Comparison of ENCODE assay signal across 2 cellular contexts in genomic region chr6:134902074-134902861, GRCh38.
TF ChIP-seq lines count a peak whose summit lies in the region.

No MANE protein-coding gene starts in this region.

TF ChIP-seq in IMR-90, 13 proteins besides CTCF, POLR2A, EP300 and RAD21:
- TF ChIP-seq NFE2L2 (IDR thresholded peaks at IDR 0.05; ENCODE audit: low read depth, low read length) (no peak), MAZ (IDR thresholded peaks at IDR 0.05; ENCODE audit: borderline replicate concordance, low read depth, low read length) (no peak), RFX5 (IDR thresholded peaks at IDR 0.05; ENCODE audit: low read depth, low read length) (no peak), CHD1 (IDR thresholded peaks at IDR 0.05; ENCODE audit: low read depth, low read length) (no peak), FOS (IDR thresholded peaks at IDR 0.05; ENCODE audit: low read depth, low read length) (no peak), CEBPB (IDR thresholded peaks at IDR 0.05; ENCODE audit: low read depth, low read length) (no peak), USF2 (IDR thresholded peaks at IDR 0.05; ENCODE audit: low read depth, low read length) (no peak)

TF ChIP-seq in K562, 482 proteins besides CTCF, POLR2A, EP300 and RAD21:
- TF ChIP-seq ZNF740 (CRISPR knock-in tag; IDR thresholded peaks at IDR 0.05) (no peak), ZNF740 (tag; IDR thresholded peaks at IDR 0.05) (no peak), HMBOX1 (IDR thresholded peaks at IDR 0.05) (peak; percentile 58), PHB2 (IDR thresholded peaks at IDR 0.05; ENCODE audit: low read depth) (no peak), ZBTB12 (CRISPR knock-in tag; IDR thresholded peaks at IDR 0.05) (no peak), BCL6 (CRISPR knock-in tag; IDR thresholded peaks at IDR 0.05) (no peak), SETDB1 (IDR thresholded peaks at IDR 0.05; ENCODE audit: low read length) (no peak), ATF6 (CRISPR knock-in tag; IDR thresholded peaks at IDR 0.05) (no peak)
